Comparison of ENCODE assay signal across 12 cellular contexts in genomic region chr22:40237788-40238424, GRCh38.
DNase-seq lines count a peak whose midpoint lies in the region; ATAC-seq and TF ChIP-seq lines count a peak whose summit lies in the region.
"Had no signal": no experiment of that assay in that cellular context is flagged by ENCODE, and none has a peak within 500 bp of the region (broad histone marks: within the 10 kb centered on the region; RNA-seq: fewer than 3 reads in every experiment).

No MANE protein-coding gene starts in this region.

- H3K9me3 ChIP-seq in cardiac muscle cell (ENCODE audit: low read depth) (no peaks in the 10 kb centered on the region), right atrium auricular region (no peaks in the 10 kb centered on the region), vagina (no peaks in the 10 kb centered on the region)
- H3K9me3 ChIP-seq: body of pancreas, SJCRH30 had no signal

- peaks cover 26% of the 10 kb centered on the region for H3K4me1 ChIP-seq in cardiac muscle cell (ENCODE audit: low read depth)
- H3K4me1 ChIP-seq in right atrium auricular region, result peaks cover 0 to 65% of the 10 kb centered on the region in 2 donors
- H3K4me1 ChIP-seq in vagina, result peaks cover 55% of the 10 kb centered on the region

- peak overlapping the region; percentile 56 for H3K27ac Mint-ChIP-seq in glutamatergic neuron (ENCODE audit: unreplicated experiment)

- H3K4me3 ChIP-seq in cardiac muscle cell (no peak overlapping the region), right atrium auricular region (no peak overlapping the region), vagina (no peak overlapping the region)
- H3K4me3 ChIP-seq: body of pancreas, SJCRH30 had no signal

- H3K4me1 Mint-ChIP-seq in glutamatergic neuron (ENCODE audit: low read depth, unreplicated experiment), result peaks cover 29% of the 10 kb centered on the region

- H3K9me3 Mint-ChIP-seq in glutamatergic neuron (ENCODE audit: unreplicated experiment), result peaks cover 4% of the 10 kb centered on the region
- H3K9me3 Mint-ChIP-seq: neural crest cell had no signal

- ATAC-seq in GM18517 (IDR thresholded peaks at IDR 0.05; ENCODE audit: unreplicated experiment), result no peak
- ATAC-seq: body of pancreas had no signal

- TF ChIP-seq CTCF in cardiac muscle cell (IDR thresholded peaks at IDR 0.05; ENCODE audit: low read depth, low read length), result no peak
- no peak for TF ChIP-seq CTCF in right atrium auricular region (IDR thresholded peaks at IDR 0.05)
- no peak for TF ChIP-seq CTCF in VCaP (conservative IDR thresholded peaks at IDR 0.05)
- no peak for TF ChIP-seq CTCF in glutamatergic neuron (IDR thresholded peaks at IDR 0.05; ENCODE audit: partially characterized antibody, unreplicated experiment)
- no peak for TF ChIP-seq CTCF in vagina (IDR thresholded peaks at IDR 0.05)

- intact Hi-C loops in vagina (cut with DNase I), result no loop called here

- peak overlapping the region; percentile 54 for H3K27ac ChIP-seq in cardiac muscle cell
- no peak overlapping the region for H3K27ac ChIP-seq in right atrium auricular region
- H3K27ac ChIP-seq in VCaP, result peak overlapping the region; percentile 66; the same call in 1 of the 2 replicates
- peak overlapping the region; percentile 52 for H3K27ac ChIP-seq in vagina
- H3K27ac ChIP-seq: body of pancreas, SJCRH30 had no signal

- TF ChIP-seq POLR2A in vagina (IDR thresholded peaks at IDR 0.05), result no peak

- no peaks in the 10 kb centered on the region for H3K36me3 Mint-ChIP-seq in glutamatergic neuron (ENCODE audit: unreplicated experiment)

- H3K27me3 Mint-ChIP-seq in glutamatergic neuron (ENCODE audit: unreplicated experiment), result no peaks in the 10 kb centered on the region

- no peak overlapping the region for H3K4me3 Mint-ChIP-seq in glutamatergic neuron (ENCODE audit: unreplicated experiment)
- H3K4me3 Mint-ChIP-seq: neural crest cell had no signal

- H3K36me3 ChIP-seq in cardiac muscle cell, result no peaks in the 10 kb centered on the region
- peaks cover 5% of the 10 kb centered on the region for H3K36me3 ChIP-seq in right atrium auricular region
- H3K36me3 ChIP-seq in vagina, result no peaks in the 10 kb centered on the region
- H3K36me3 ChIP-seq: SJCRH30 had no signal

- in situ Hi-C loops in G401 (cut with HindIII; ENCODE audit: low sequenced_read_pairs), result no loop called here

- H3K27me3 ChIP-seq in cardiac muscle cell, result no peaks in the 10 kb centered on the region
- H3K27me3 ChIP-seq in right atrium auricular region, result no peaks in the 10 kb centered on the region
- H3K27me3 ChIP-seq in vagina, result no peaks in the 10 kb centered on the region
- H3K27me3 ChIP-seq: body of pancreas, SJCRH30 had no signal

- DNase-seq in cardiac muscle cell (ENCODE audit: low read depth in 1 of 2, low spot score in 1 of 2) (no peak), right atrium auricular region (ENCODE audit: low spot score) (no peak), glutamatergic neuron (no peak), vagina (ENCODE audit: extremely low spot score in 2 of 2) (no peak), G401 (ENCODE audit: low spot score) (no peak), DMS 273 (lab: John Stamatoyannopoulos, UW; ENCODE audit: unreplicated experiment) (no peak)
- DNase-seq: body of pancreas, NCI-H526, SJCRH30 had no signal

Comparison
In these comparisons a context has a peak if more than half of its experiments do, and no peak if none do; other contexts are left out.
1. H3K27ac ChIP-seq: peak in cardiac muscle cell (single experiment), VCaP (single experiment) and vagina (single experiment); none in right atrium auricular region (0 of 2).